In the genomic region with DNA sequence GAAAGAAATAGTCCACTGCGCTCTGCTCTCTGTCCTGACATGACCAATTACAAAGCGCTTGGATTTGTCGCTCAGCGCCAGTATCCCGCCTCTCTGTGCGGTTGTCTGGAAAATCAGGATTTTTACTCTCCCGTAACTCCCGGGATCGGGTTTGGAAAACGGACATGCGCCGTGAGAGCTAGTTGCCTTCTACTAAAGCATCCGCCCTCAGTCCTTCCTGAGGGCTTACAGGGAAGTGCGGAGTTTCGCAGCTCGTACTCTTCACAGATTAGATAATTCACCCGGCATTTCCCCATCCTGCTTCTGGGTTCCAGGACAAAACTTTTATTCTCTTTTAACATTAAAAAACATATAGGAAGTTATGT, we compare ENCODE assay signal across 1 cellular context.
TF ChIP-seq lines count a peak whose summit lies in the region.

No MANE protein-coding gene starts in this region.

TF ChIP-seq in HepG2, 621 proteins besides CTCF, POLR2A, EP300 and RAD21 (continued from another document and continues in another):
- TF ChIP-seq, protein P1, sequence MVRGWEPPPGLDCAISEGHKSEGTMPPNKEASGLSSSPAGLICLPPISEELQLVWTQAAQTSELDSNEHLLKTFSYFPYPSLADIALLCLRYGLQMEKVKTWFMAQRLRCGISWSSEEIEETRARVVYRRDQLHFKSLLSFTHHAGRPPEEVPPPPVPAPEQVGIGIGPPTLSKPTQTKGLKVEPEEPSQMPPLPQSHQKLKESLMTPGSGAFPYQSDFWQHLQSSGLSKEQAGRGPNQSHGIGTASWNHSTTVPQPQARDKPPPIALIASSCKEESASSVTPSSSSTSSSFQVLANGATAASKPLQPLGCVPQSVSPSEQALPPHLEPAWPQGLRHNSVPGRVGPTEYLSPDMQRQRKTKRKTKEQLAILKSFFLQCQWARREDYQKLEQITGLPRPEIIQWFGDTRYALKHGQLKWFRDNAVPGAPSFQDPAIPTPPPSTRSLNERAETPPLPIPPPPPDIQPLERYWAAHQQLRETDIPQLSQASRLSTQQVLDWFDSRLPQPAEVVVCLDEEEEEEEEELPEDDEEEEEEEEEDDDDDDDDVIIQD (CRISPR knock-in tag; IDR thresholded peaks at IDR 0.05; ENCODE audit: low read depth): no peak
- TF ChIP-seq, protein P2, sequence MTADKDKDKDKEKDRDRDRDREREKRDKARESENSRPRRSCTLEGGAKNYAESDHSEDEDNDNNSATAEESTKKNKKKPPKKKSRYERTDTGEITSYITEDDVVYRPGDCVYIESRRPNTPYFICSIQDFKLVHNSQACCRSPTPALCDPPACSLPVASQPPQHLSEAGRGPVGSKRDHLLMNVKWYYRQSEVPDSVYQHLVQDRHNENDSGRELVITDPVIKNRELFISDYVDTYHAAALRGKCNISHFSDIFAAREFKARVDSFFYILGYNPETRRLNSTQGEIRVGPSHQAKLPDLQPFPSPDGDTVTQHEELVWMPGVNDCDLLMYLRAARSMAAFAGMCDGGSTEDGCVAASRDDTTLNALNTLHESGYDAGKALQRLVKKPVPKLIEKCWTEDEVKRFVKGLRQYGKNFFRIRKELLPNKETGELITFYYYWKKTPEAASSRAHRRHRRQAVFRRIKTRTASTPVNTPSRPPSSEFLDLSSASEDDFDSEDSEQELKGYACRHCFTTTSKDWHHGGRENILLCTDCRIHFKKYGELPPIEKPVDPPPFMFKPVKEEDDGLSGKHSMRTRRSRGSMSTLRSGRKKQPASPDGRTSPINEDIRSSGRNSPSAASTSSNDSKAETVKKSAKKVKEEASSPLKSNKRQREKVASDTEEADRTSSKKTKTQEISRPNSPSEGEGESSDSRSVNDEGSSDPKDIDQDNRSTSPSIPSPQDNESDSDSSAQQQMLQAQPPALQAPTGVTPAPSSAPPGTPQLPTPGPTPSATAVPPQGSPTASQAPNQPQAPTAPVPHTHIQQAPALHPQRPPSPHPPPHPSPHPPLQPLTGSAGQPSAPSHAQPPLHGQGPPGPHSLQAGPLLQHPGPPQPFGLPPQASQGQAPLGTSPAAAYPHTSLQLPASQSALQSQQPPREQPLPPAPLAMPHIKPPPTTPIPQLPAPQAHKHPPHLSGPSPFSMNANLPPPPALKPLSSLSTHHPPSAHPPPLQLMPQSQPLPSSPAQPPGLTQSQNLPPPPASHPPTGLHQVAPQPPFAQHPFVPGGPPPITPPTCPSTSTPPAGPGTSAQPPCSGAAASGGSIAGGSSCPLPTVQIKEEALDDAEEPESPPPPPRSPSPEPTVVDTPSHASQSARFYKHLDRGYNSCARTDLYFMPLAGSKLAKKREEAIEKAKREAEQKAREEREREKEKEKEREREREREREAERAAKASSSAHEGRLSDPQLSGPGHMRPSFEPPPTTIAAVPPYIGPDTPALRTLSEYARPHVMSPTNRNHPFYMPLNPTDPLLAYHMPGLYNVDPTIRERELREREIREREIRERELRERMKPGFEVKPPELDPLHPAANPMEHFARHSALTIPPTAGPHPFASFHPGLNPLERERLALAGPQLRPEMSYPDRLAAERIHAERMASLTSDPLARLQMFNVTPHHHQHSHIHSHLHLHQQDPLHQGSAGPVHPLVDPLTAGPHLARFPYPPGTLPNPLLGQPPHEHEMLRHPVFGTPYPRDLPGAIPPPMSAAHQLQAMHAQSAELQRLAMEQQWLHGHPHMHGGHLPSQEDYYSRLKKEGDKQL (CRISPR knock-in tag; IDR thresholded peaks at IDR 0.05; ENCODE audit: low read depth): no peak; the same call in 1 of the 2 replicates
- no peak for TF ChIP-seq ZNF773 (CRISPR knock-in tag; IDR thresholded peaks at IDR 0.05; ENCODE audit: borderline replicate concordance)
- TF ChIP-seq PHB2 (IDR thresholded peaks at IDR 0.05; ENCODE audit: partially characterized antibody): no peak
- no peak for TF ChIP-seq ZNF256 (CRISPR knock-in tag; conservative IDR thresholded peaks at IDR 0.05)
- TF ChIP-seq ZNF431 (CRISPR knock-in tag; IDR thresholded peaks at IDR 0.05; ENCODE audit: borderline replicate concordance, low read depth): no peak
- TF ChIP-seq, protein P3, sequence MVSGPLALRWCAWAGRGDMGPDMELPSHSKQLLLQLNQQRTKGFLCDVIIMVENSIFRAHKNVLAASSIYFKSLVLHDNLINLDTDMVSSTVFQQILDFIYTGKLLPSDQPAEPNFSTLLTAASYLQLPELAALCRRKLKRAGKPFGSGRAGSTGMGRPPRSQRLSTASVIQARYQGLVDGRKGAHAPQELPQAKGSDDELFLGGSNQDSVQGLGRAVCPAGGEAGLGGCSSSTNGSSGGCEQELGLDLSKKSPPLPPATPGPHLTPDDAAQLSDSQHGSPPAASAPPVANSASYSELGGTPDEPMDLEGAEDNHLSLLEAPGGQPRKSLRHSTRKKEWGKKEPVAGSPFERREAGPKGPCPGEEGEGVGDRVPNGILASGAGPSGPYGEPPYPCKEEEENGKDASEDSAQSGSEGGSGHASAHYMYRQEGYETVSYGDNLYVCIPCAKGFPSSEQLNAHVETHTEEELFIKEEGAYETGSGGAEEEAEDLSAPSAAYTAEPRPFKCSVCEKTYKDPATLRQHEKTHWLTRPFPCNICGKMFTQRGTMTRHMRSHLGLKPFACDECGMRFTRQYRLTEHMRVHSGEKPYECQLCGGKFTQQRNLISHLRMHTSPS (CRISPR knock-in tag; IDR thresholded peaks at IDR 0.05; ENCODE audit: low read depth): no peak
- 0 out of 2 replicates have a peak, but pooled peaks have one; percentile 57 for TF ChIP-seq RCOR2 (CRISPR knock-in tag; IDR thresholded peaks at IDR 0.05)
- TF ChIP-seq, protein P4, sequence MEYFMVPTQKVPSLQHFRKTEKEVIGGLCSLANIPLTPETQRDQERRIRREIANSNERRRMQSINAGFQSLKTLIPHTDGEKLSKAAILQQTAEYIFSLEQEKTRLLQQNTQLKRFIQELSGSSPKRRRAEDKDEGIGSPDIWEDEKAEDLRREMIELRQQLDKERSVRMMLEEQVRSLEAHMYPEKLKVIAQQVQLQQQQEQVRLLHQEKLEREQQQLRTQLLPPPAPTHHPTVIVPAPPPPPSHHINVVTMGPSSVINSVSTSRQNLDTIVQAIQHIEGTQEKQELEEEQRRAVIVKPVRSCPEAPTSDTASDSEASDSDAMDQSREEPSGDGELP (IDR thresholded peaks at IDR 0.05; ENCODE audit: borderline replicate concordance, low read depth): no peak; the same call in 1 of the 2 replicates
- TF ChIP-seq SP2 (CRISPR knock-in tag; IDR thresholded peaks at IDR 0.05): peak; percentile 88
- TF ChIP-seq MBNL3 (CRISPR knock-in tag; conservative IDR thresholded peaks at IDR 0.05): no peak
- TF ChIP-seq ZNF660 (CRISPR knock-in tag; IDR thresholded peaks at IDR 0.05; ENCODE audit: borderline replicate concordance, low read depth): no peak
- peak; percentile 45; the same call in 1 of the 2 replicates for TF ChIP-seq SNAI1 (CRISPR knock-in tag; IDR thresholded peaks at IDR 0.05; ENCODE audit: borderline replicate concordance)
- TF ChIP-seq MTF1 (CRISPR knock-in tag; IDR thresholded peaks at IDR 0.05): no peak
- TF ChIP-seq ZNF605 (CRISPR knock-in tag; IDR thresholded peaks at IDR 0.05): no peak
- peak; percentile 82; the same call in 1 of the 2 replicates for TF ChIP-seq SP5 (CRISPR knock-in tag; IDR thresholded peaks at IDR 0.05; ENCODE audit: borderline replicate concordance, low read depth)
- TF ChIP-seq GTF3A (CRISPR knock-in tag; conservative IDR thresholded peaks at IDR 0.05): 0 out of 2 replicates have a peak, but pooled peaks have one; percentile 13
- TF ChIP-seq HNRNPL (IDR thresholded peaks at IDR 0.05; ENCODE audit: low read depth, low read length): no peak
- TF ChIP-seq, protein P5, sequence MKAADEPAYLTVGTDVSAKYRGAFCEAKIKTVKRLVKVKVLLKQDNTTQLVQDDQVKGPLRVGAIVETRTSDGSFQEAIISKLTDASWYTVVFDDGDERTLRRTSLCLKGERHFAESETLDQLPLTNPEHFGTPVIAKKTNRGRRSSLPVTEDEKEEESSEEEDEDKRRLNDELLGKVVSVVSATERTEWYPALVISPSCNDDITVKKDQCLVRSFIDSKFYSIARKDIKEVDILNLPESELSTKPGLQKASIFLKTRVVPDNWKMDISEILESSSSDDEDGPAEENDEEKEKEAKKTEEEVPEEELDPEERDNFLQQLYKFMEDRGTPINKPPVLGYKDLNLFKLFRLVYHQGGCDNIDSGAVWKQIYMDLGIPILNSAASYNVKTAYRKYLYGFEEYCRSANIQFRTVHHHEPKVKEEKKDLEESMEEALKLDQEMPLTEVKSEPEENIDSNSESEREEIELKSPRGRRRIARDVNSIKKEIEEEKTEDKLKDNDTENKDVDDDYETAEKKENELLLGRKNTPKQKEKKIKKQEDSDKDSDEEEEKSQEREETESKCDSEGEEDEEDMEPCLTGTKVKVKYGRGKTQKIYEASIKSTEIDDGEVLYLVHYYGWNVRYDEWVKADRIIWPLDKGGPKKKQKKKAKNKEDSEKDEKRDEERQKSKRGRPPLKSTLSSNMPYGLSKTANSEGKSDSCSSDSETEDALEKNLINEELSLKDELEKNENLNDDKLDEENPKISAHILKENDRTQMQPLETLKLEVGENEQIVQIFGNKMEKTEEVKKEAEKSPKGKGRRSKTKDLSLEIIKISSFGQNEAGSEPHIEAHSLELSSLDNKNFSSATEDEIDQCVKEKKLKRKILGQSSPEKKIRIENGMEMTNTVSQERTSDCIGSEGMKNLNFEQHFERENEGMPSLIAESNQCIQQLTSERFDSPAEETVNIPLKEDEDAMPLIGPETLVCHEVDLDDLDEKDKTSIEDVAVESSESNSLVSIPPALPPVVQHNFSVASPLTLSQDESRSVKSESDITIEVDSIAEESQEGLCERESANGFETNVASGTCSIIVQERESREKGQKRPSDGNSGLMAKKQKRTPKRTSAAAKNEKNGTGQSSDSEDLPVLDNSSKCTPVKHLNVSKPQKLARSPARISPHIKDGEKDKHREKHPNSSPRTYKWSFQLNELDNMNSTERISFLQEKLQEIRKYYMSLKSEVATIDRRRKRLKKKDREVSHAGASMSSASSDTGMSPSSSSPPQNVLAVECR (CRISPR knock-in tag; IDR thresholded peaks at IDR 0.05; ENCODE audit: borderline replicate concordance): no peak
- TF ChIP-seq ZNF572 (CRISPR knock-in tag; IDR thresholded peaks at IDR 0.05): no peak
- TF ChIP-seq, protein P6, sequence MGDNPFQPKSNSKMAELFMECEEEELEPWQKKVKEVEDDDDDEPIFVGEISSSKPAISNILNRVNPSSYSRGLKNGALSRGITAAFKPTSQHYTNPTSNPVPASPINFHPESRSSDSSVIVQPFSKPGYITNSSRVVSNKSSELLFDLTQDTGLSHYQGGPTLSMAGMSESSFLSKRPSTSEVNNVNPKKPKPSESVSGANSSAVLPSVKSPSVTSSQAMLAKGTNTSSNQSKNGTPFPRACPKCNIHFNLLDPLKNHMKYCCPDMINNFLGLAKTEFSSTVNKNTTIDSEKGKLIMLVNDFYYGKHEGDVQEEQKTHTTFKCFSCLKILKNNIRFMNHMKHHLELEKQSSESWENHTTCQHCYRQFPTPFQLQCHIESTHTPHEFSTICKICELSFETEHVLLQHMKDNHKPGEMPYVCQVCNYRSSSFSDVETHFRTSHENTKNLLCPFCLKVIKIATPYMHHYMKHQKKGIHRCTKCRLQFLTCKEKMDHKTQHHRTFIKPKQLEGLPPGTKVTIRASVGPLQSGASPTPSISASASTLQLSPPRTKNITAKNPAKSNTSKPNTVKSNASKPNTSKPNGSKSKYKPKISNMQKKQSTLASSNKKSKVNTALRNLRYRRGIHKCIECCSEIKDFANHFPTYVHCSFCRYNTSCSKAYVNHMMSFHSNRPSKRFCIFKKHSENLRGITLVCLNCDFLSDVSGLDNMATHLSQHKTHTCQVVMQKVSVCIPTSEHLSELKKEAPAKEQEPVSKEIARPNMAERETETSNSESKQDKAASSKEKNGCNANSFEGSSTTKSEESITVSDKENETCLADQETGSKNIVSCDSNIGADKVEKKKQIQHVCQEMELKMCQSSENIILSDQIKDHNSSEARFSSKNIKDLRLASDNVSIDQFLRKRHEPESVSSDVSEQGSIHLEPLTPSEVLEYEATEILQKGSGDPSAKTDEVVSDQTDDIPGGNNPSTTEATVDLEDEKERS (CRISPR knock-in tag; IDR thresholded peaks at IDR 0.05): no peak
- no peak for TF ChIP-seq ISX (CRISPR knock-in tag; conservative IDR thresholded peaks at IDR 0.05)
- TF ChIP-seq, protein P7, sequence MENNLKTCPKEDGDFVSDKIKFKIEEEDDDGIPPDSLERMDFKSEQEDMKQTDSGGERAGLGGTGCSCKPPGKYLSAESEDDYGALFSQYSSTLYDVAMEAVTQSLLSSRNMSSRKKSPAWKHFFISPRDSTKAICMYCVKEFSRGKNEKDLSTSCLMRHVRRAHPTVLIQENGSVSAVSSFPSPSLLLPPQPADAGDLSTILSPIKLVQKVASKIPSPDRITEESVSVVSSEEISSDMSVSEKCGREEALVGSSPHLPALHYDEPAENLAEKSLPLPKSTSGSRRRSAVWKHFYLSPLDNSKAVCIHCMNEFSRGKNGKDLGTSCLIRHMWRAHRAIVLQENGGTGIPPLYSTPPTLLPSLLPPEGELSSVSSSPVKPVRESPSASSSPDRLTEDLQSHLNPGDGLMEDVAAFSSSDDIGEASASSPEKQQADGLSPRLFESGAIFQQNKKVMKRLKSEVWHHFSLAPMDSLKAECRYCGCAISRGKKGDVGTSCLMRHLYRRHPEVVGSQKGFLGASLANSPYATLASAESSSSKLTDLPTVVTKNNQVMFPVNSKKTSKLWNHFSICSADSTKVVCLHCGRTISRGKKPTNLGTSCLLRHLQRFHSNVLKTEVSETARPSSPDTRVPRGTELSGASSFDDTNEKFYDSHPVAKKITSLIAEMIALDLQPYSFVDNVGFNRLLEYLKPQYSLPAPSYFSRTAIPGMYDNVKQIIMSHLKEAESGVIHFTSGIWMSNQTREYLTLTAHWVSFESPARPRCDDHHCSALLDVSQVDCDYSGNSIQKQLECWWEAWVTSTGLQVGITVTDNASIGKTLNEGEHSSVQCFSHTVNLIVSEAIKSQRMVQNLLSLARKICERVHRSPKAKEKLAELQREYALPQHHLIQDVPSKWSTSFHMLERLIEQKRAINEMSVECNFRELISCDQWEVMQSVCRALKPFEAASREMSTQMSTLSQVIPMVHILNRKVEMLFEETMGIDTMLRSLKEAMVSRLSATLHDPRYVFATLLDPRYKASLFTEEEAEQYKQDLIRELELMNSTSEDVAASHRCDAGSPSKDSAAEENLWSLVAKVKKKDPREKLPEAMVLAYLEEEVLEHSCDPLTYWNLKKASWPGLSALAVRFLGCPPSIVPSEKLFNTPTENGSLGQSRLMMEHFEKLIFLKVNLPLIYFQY (CRISPR knock-in tag; IDR thresholded peaks at IDR 0.05; ENCODE audit: borderline replicate concordance): no peak
- TF ChIP-seq, protein P8, sequence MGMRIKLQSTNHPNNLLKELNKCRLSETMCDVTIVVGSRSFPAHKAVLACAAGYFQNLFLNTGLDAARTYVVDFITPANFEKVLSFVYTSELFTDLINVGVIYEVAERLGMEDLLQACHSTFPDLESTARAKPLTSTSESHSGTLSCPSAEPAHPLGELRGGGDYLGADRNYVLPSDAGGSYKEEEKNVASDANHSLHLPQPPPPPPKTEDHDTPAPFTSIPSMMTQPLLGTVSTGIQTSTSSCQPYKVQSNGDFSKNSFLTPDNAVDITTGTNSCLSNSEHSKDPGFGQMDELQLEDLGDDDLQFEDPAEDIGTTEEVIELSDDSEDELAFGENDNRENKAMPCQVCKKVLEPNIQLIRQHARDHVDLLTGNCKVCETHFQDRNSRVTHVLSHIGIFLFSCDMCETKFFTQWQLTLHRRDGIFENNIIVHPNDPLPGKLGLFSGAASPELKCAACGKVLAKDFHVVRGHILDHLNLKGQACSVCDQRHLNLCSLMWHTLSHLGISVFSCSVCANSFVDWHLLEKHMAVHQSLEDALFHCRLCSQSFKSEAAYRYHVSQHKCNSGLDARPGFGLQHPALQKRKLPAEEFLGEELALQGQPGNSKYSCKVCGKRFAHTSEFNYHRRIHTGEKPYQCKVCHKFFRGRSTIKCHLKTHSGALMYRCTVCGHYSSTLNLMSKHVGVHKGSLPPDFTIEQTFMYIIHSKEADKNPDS (CRISPR knock-in tag; IDR thresholded peaks at IDR 0.05): no peak
- TF ChIP-seq ZNF382 (CRISPR knock-in tag; IDR thresholded peaks at IDR 0.05; ENCODE audit: borderline replicate concordance): no peak
- TF ChIP-seq FOSL1 (CRISPR knock-in tag; IDR thresholded peaks at IDR 0.05; ENCODE audit: borderline replicate concordance): no peak
- peak; percentile 29; the same call in 1 of the 2 replicates for TF ChIP-seq HOXA5 (CRISPR knock-in tag; IDR thresholded peaks at IDR 0.05)
- TF ChIP-seq ELF4 (CRISPR knock-in tag; IDR thresholded peaks at IDR 0.05; ENCODE audit: borderline replicate concordance): peak; percentile 8; the same call in 1 of the 2 replicates
- TF ChIP-seq ZNF788 (CRISPR knock-in tag; IDR thresholded peaks at IDR 0.05; ENCODE audit: borderline replicate concordance): no peak
